In the genomic region with DNA sequence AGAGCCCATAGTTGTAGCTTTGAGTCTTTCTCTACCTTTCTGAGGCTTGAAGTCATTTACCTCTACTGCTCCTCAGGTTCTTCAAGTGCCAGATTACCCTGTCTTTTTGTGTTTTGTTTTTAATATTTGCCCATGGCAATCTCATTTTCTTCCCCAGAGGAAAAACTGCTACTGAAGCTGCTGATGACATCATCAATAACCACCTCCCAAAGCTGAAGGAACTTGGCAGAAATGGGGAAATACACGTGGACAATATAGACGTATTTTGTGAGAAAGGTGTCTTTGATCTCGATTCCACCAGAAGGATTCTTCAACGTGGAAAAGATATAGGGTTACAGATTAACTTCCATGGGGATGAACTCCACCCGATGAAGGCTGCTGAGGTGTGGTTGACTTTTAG, we compare ENCODE assay signal across 21 cellular contexts. TPM values are rescaled to one million over a fixed set of nuclear protein-coding genes. Genes with fewer than 3 reads are reported as not detected.
DNase-seq lines count a peak whose midpoint lies in the region; ATAC-seq, FAIRE-seq and TF ChIP-seq lines count a peak whose summit lies in the region.
"Had no signal": no experiment of that assay in that cellular context is flagged by ENCODE, and none has a peak within 500 bp of the region (broad histone marks: within the 10 kb centered on the region; RNA-seq: fewer than 3 reads in every experiment).

No MANE protein-coding gene starts in this region.

- peak overlapping the region; percentile 20; the same call in 1 of the 2 replicates for H3K4me3 Mint-ChIP-seq in HFFc6
- H3K4me3 Mint-ChIP-seq: CD4-positive, CD25-positive, alpha-beta regulatory T cell; CD8-positive, alpha-beta memory T cell; IgD-negative memory B cell had no signal

- intact Hi-C loops in Right ventricle myocardium inferior (cut with DNase I) = no loop called here

- POLR2A ChIA-PET in A549 (lab: Yijun Ruan, JAX) = interaction anchor here (1.5 kb wide), 1 partner anchor 17 kb away, joined by 8 read pairs; a partner anchor contains a TSS

- 0 out of 3 replicates have a peak overlapping the region, but pooled peaks have one; percentile 27 for H3K4me2 ChIP-seq in A549
- H3K4me2 ChIP-seq in OCI-LY3 (ENCODE audit: low read length) = peak overlapping the region; percentile 52

- H3K9me3 ChIP-seq in A549 = no peaks in the 10 kb centered on the region
- H3K9me3 ChIP-seq in OCI-LY3 (ENCODE audit: insufficient read depth, low read length) = no peaks in the 10 kb centered on the region
- H3K9me3 ChIP-seq: BE2C, HAP-1 had no signal

- H3K9me3 Mint-ChIP-seq in HFFc6 = no peaks in the 10 kb centered on the region
- H3K9me3 Mint-ChIP-seq: CD4-positive, CD25-positive, alpha-beta regulatory T cell; CD8-positive, alpha-beta memory T cell; IgD-negative memory B cell had no signal

- TF ChIP-seq EP300 in A549 (IDR thresholded peaks at IDR 0.05) = no peak

- H3K4me1 Mint-ChIP-seq in HFFc6 (ENCODE audit: low read depth) = no peaks in the 10 kb centered on the region
- H3K4me1 Mint-ChIP-seq: CD4-positive, CD25-positive, alpha-beta regulatory T cell; CD8-positive, alpha-beta memory T cell had no signal

- no peak for FAIRE-seq in A549 (lab: Jason Lieb, UNC)
- FAIRE-seq: D721Med, G401.6, HTR-8/SVneo had no signal

- H3K27me3 Mint-ChIP-seq in HFFc6 (ENCODE audit: insufficient read depth) = peaks cover 6% of the 10 kb centered on the region
- H3K27me3 Mint-ChIP-seq: CD8-positive, alpha-beta memory T cell; IgD-negative memory B cell had no signal

- no peaks in the 10 kb centered on the region for H3K36me3 Mint-ChIP-seq in HFFc6 (ENCODE audit: low read depth)
- H3K36me3 Mint-ChIP-seq: CD8-positive, alpha-beta memory T cell had no signal

- no peak for ATAC-seq in A549
- no peak for ATAC-seq in Right ventricle myocardium inferior

- H3K4me1 ChIP-seq in A549 (no peaks in the 10 kb centered on the region), OCI-LY3 (ENCODE audit: low read length) (no peaks in the 10 kb centered on the region)
- H3K4me1 ChIP-seq: BE2C, HAP-1 had no signal

- 20% methylated on average over 5 of the region's 5 CpGs for WGBS in A549 (ENCODE audit: missing lambda C conversion rate)

- no peaks in the 10 kb centered on the region for H3K79me2 ChIP-seq in OCI-LY3 (ENCODE audit: low read length)

- TF ChIP-seq CTCF in A549 (IDR thresholded peaks at IDR 0.05) (no peak), HFFc6 (IDR thresholded peaks at IDR 0.05) (no peak), OCI-LY3 (IDR thresholded peaks at IDR 0.05; ENCODE audit: low read depth, low read length) (no peak), GM10266 (IDR thresholded peaks at IDR 0.05; ENCODE audit: control insufficient read depth, insufficient read depth, low read depth, missing control alignments) (no peak)

- H3K4me3 ChIP-seq in A549 (no peak overlapping the region), OCI-LY3 (ENCODE audit: low read length) (peak overlapping the region; percentile 43)
- H3K4me3 ChIP-seq: GM23248, HAP-1 had no signal

- CTCF ChIA-PET in A549 (lab: Yijun Ruan, JAX) = interaction anchor here (1.0 to 1.4 kb wide), 3 partner anchors 17 to 47 kb away, joined by 3 to 9 read pairs (median 4); a partner anchor contains a TSS

- H4K20me1 ChIP-seq in OCI-LY3 (ENCODE audit: insufficient read depth, low read length) = no peaks in the 10 kb centered on the region

- H3K27ac ChIP-seq in A549 = no peak overlapping the region
- no peak overlapping the region for H3K27ac ChIP-seq in OCI-LY3 (ENCODE audit: low read length)
- H3K27ac ChIP-seq: GM23248 had no signal

- H3K27me3 ChIP-seq in OCI-LY3 (ENCODE audit: low read depth, low read length) = no peaks in the 10 kb centered on the region
- H3K27me3 ChIP-seq: BE2C had no signal

- no peak overlapping the region for H3K9ac ChIP-seq in OCI-LY3 (ENCODE audit: low read length)
- H3K9ac ChIP-seq: GM23248 had no signal

- no peak for TF ChIP-seq POLR2A in A549 (IDR thresholded peaks at IDR 0.05; ENCODE audit: low read length)

- peak overlapping the region; percentile 81; the same call in 1 of the 2 replicates for H2AFZ ChIP-seq in OCI-LY3 (ENCODE audit: low read depth, low read length)
- H2AFZ ChIP-seq: GM23248 had no signal

- H3K27ac Mint-ChIP-seq in HFFc6 = no peak overlapping the region
- H3K27ac Mint-ChIP-seq: CD4-positive, CD25-positive, alpha-beta regulatory T cell; CD8-positive, alpha-beta memory T cell; IgD-negative memory B cell had no signal

- DNase-seq in A549 (ENCODE audit: low read depth in 1 of 2, low spot score in 1 of 2) = no peak
- DNase-seq in HFFc6 = no peak
- DNase-seq in dedifferentiated amniotic fluid mesenchymal stem cell (ENCODE audit: extremely low spot score) = peak; percentile 11
- DNase-seq in GM10266 (ENCODE audit: extremely low spot score) = no peak
- no peak for DNase-seq in Right ventricle myocardium inferior (ENCODE audit: missing footprints)
- no peak for DNase-seq in NCI-H1105 (lab: John Stamatoyannopoulos, UW)
- DNase-seq: ACHN; BE2C; C1 segment of cervical spinal cord; CD4-positive, CD25-positive, alpha-beta regulatory T cell; CD8-positive, alpha-beta memory T cell; COR-L47; GM23248; KG1 had no signal

- no peaks in the 10 kb centered on the region for H3K36me3 ChIP-seq in OCI-LY3 (replicated peaks; ENCODE audit: low read depth, low read length)
- H3K36me3 ChIP-seq: BE2C, HAP-1 had no signal

- TF ChIP-seq RAD21 in A549 (conservative IDR thresholded peaks at IDR 0.05 in 1 of 2, IDR thresholded peaks at IDR 0.05 in 1 of 2) = no peak

TF ChIP-seq in A549, 52 proteins besides CTCF, POLR2A, EP300 and RAD21 (continues in another document):
- TF ChIP-seq RARB (CRISPR knock-in tag; IDR thresholded peaks at IDR 0.05) = no peak
- TF ChIP-seq, protein P1, sequence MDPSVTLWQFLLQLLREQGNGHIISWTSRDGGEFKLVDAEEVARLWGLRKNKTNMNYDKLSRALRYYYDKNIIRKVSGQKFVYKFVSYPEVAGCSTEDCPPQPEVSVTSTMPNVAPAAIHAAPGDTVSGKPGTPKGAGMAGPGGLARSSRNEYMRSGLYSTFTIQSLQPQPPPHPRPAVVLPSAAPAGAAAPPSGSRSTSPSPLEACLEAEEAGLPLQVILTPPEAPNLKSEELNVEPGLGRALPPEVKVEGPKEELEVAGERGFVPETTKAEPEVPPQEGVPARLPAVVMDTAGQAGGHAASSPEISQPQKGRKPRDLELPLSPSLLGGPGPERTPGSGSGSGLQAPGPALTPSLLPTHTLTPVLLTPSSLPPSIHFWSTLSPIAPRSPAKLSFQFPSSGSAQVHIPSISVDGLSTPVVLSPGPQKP (IDR thresholded peaks at IDR 0.05; ENCODE audit: low read depth, low read length) = no peak
- TF ChIP-seq, protein P2, sequence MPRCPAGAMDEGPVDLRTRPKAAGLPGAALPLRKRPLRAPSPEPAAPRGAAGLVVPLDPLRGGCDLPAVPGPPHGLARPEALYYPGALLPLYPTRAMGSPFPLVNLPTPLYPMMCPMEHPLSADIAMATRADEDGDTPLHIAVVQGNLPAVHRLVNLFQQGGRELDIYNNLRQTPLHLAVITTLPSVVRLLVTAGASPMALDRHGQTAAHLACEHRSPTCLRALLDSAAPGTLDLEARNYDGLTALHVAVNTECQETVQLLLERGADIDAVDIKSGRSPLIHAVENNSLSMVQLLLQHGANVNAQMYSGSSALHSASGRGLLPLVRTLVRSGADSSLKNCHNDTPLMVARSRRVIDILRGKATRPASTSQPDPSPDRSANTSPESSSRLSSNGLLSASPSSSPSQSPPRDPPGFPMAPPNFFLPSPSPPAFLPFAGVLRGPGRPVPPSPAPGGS (IDR thresholded peaks at IDR 0.05) = no peak
- TF ChIP-seq, protein P3, sequence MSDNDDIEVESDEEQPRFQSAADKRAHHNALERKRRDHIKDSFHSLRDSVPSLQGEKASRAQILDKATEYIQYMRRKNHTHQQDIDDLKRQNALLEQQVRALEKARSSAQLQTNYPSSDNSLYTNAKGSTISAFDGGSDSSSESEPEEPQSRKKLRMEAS (IDR thresholded peaks at IDR 0.05) = no peak
- TF ChIP-seq SMC3 (IDR thresholded peaks at IDR 0.05) = no peak
- TF ChIP-seq ZSCAN20 (CRISPR knock-in tag; IDR thresholded peaks at IDR 0.05) = no peak
- TF ChIP-seq SREBF2 (IDR thresholded peaks at IDR 0.05) = no peak
- no peak for TF ChIP-seq CEBPB (IDR thresholded peaks at IDR 0.05)
- no peak for TF ChIP-seq KDM5A (IDR thresholded peaks at IDR 0.05)
- TF ChIP-seq, protein P4, sequence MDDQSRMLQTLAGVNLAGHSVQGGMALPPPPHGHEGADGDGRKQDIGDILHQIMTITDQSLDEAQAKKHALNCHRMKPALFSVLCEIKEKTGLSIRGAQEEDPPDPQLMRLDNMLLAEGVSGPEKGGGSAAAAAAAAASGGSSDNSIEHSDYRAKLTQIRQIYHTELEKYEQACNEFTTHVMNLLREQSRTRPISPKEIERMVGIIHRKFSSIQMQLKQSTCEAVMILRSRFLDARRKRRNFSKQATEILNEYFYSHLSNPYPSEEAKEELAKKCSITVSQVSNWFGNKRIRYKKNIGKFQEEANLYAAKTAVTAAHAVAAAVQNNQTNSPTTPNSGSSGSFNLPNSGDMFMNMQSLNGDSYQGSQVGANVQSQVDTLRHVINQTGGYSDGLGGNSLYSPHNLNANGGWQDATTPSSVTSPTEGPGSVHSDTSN (IDR thresholded peaks at IDR 0.05) = no peak

RNA-seq across cellular contexts. Expression of a gene that starts 17.1 kb away (rescaled TPM):
- polyA plus RNA-seq in A549 (2011; rRNA removed) = 7.7 and 8.8 TPM in 2 replicates
- polyA plus RNA-seq in A549 (2012; cell fraction: cytosol; rRNA removed) = 3.7 and 4.7 TPM in 2 replicates
- polyA plus RNA-seq in A549 (2012; cell fraction: nucleus; rRNA removed) = 4.2 and 6.4 TPM in 2 replicates
- 3.5 to 4.1 TPM (median 4.1 TPM) in 3 replicates for polyA plus RNA-seq in A549 (2017; fragmentation: RNase III; extraction: RNeasy Plus Mini Kit Qiagen cat#74134 plus additional on column Dnase treatment)
- 3.8 and 4.4 TPM in 2 replicates for polyA minus RNA-seq in A549 (2011; rRNA and poly(A)+ RNA removed)
- under 1 TPM in 2 of 6 experiments, not detected in 4; 0.09 to 0.52 TPM for total RNA-seq in HFFc6 (2021; fragmentation: NEBNext Ultra II Directional; extraction: Animal tissue kit (Norgen Biotek cat#: 25700))
- total RNA-seq in Right ventricle myocardium inferior = 0.49 TPM

RNA-seq across cellular contexts. Expression of a gene that starts 17.8 kb away (rescaled TPM):
- 0.37 and 0.41 TPM in 2 replicates for polyA plus RNA-seq in A549 (2011; rRNA removed)
- 0.07 and 0.08 TPM in 2 replicates for polyA plus RNA-seq in A549 (2012; cell fraction: cytosol; rRNA removed)
- polyA plus RNA-seq in A549 (2012; cell fraction: nucleus; rRNA removed) = 0.04 and 0.06 TPM in 2 replicates
- 0.18 to 0.28 TPM (median 0.24 TPM) in 3 replicates for polyA plus RNA-seq in A549 (2017; fragmentation: RNase III; extraction: RNeasy Plus Mini Kit Qiagen cat#74134 plus additional on column Dnase treatment)
- 0.12 and 0.19 TPM in 2 replicates for polyA minus RNA-seq in A549 (2011; rRNA and poly(A)+ RNA removed)
- not detected for total RNA-seq in HFFc6 (2021; fragmentation: NEBNext Ultra II Directional; extraction: Animal tissue kit (Norgen Biotek cat#: 25700))
- total RNA-seq in Right ventricle myocardium inferior = not detected
- total RNA-seq: A172; CD4-positive, CD25-positive, alpha-beta regulatory T cell had no signal
- polyA plus RNA-seq: CD4-positive, CD25-positive, alpha-beta regulatory T cell; CD8-positive, alpha-beta memory T cell; IgD-negative memory B cell had no signal

RNA-seq across cellular contexts. Expression of a gene that starts 35.9 kb away (rescaled TPM):
- 0.43 and 0.50 TPM in 2 replicates for polyA plus RNA-seq in A549 (2011; rRNA removed)
- polyA plus RNA-seq in A549 (2012; cell fraction: cytosol; rRNA removed) = 0.07 and 0.13 TPM in 2 replicates
- polyA plus RNA-seq in A549 (2012; cell fraction: nucleus; rRNA removed) = 0.44 and 0.52 TPM in 2 replicates
- 0.22 to 0.40 TPM (median 0.33 TPM) in 3 replicates for polyA plus RNA-seq in A549 (2017; fragmentation: RNase III; extraction: RNeasy Plus Mini Kit Qiagen cat#74134 plus additional on column Dnase treatment)
- polyA minus RNA-seq in A549 (2011; rRNA and poly(A)+ RNA removed) = 1.2 and 2.9 TPM in 2 replicates
- not detected for total RNA-seq in HFFc6 (2021; fragmentation: NEBNext Ultra II Directional; extraction: Animal tissue kit (Norgen Biotek cat#: 25700))
- 0.68 TPM for total RNA-seq in Right ventricle myocardium inferior
- total RNA-seq: A172, GM23248 had no signal
- polyA plus RNA-seq: CD4-positive, CD25-positive, alpha-beta regulatory T cell; CD8-positive, alpha-beta memory T cell; GM23248; IgD-negative memory B cell had no signal
